ENCODE assay signal across 9 cellular contexts in genomic region chr19:45809643-45810159, GRCh38. TPM values are rescaled to one million over a fixed set of nuclear protein-coding genes. Genes with fewer than 3 reads are reported as not detected.
DNase-seq lines count a peak whose midpoint lies in the region; ATAC-seq and TF ChIP-seq lines count a peak whose summit lies in the region.
"Had no signal": no experiment of that assay in that cellular context is flagged by ENCODE, and none has a peak within 500 bp of the region (broad histone marks: within the 10 kb centered on the region; RNA-seq: fewer than 3 reads in every experiment).

No MANE protein-coding gene starts in this region.

- H3K36me3 ChIP-seq in ACC112 (ENCODE audit: insufficient read depth, low read length) (no peaks in the 10 kb centered on the region), OCI-LY3 (replicated peaks; ENCODE audit: low read depth, low read length) (peaks cover 4% of the 10 kb centered on the region)
- H3K36me3 ChIP-seq: neutrophil had no signal

- H3K27me3 ChIP-seq in ACC112 (ENCODE audit: insufficient read depth, low read length) (no peaks in the 10 kb centered on the region), OCI-LY3 (ENCODE audit: low read depth, low read length) (no peaks in the 10 kb centered on the region), dorsolateral prefrontal cortex (no peaks in the 10 kb centered on the region)

- H3K9ac ChIP-seq in OCI-LY3 (ENCODE audit: low read length), result no peak overlapping the region

- intact Hi-C loops in dorsolateral prefrontal cortex (cut with DNase I), result no loop called here

- H3K79me2 ChIP-seq in ACC112 (ENCODE audit: control insufficient read depth, insufficient read depth, low read length, unreplicated experiment) (no peaks in the 10 kb centered on the region), OCI-LY3 (ENCODE audit: low read length) (no peaks in the 10 kb centered on the region)

- DNase-seq in GM12864 (ENCODE audit: low read depth) (peak; percentile 12), fibroblast of mammary gland (ENCODE audit: low read depth) (peak; percentile 71), dorsolateral prefrontal cortex (no peak), NCI-H1436 treated with DMSO at 0.1 percent for 48 hours (lab: John Stamatoyannopoulos, UW) (no peak)
- no peak for DNase-seq in activated CD4-positive, alpha-beta T cell treated with anti-CD3 and anti-CD28 coated beads for 48 hours

- H3K9me3 ChIP-seq in OCI-LY3 (ENCODE audit: insufficient read depth, low read length), result no peaks in the 10 kb centered on the region
- H3K9me3 ChIP-seq: neutrophil had no signal

- H3K27ac ChIP-seq in ACC112 (ENCODE audit: low read depth, low read length), result peak overlapping the region; percentile 73
- H3K27ac ChIP-seq in OCI-LY3 (ENCODE audit: low read length), result peak overlapping the region; percentile 55
- no peak overlapping the region for H3K27ac ChIP-seq in dorsolateral prefrontal cortex
- H3K27ac ChIP-seq: neutrophil had no signal

- no peaks in the 10 kb centered on the region for H4K20me1 ChIP-seq in OCI-LY3 (ENCODE audit: insufficient read depth, low read length)

- H3K4me1 ChIP-seq in ACC112 (ENCODE audit: control insufficient read depth, insufficient read depth, low read length, unreplicated experiment) (peaks cover 14% of the 10 kb centered on the region), OCI-LY3 (ENCODE audit: low read length) (peaks cover 17% of the 10 kb centered on the region)

- ATAC-seq in GM19463 (IDR thresholded peaks at IDR 0.05; ENCODE audit: unreplicated experiment), result no peak

- no peak overlapping the region for H3K4me3 ChIP-seq in ACC112 (ENCODE audit: low read depth, low read length)
- H3K4me3 ChIP-seq in GM12864 (ENCODE audit: low read depth, low read length), result no peak overlapping the region
- H3K4me3 ChIP-seq in OCI-LY3 (ENCODE audit: low read length), result peak overlapping the region; percentile 16; the same call in 1 of the 2 replicates
- no peak overlapping the region for H3K4me3 ChIP-seq in fibroblast of mammary gland (ENCODE audit: control insufficient read depth, low read depth, low read length)
- no peak overlapping the region for H3K4me3 ChIP-seq in dorsolateral prefrontal cortex

- no peak overlapping the region for H2AFZ ChIP-seq in ACC112 (ENCODE audit: low read length, unreplicated experiment)
- peak overlapping the region; percentile 91 for H2AFZ ChIP-seq in OCI-LY3 (ENCODE audit: low read depth, low read length)

- no peak for TF ChIP-seq CTCF in GM12864 (IDR thresholded peaks at IDR 0.05; ENCODE audit: low read depth, low read length, missing control alignments)
- no peak for TF ChIP-seq CTCF in OCI-LY3 (IDR thresholded peaks at IDR 0.05; ENCODE audit: low read depth, low read length)
- TF ChIP-seq CTCF in fibroblast of mammary gland (conservative IDR thresholded peaks at IDR 0.05; ENCODE audit: control insufficient read depth, insufficient read depth, low read depth, low read length), result no peak
- no peak for TF ChIP-seq CTCF in dorsolateral prefrontal cortex (IDR thresholded peaks at IDR 0.05 in 54 of 56, conservative IDR thresholded peaks at IDR 0.05 in 2 of 56; ENCODE audit: low read depth in 1 of 56, partially characterized antibody in 56 of 56)

- H3K4me2 ChIP-seq in OCI-LY3 (ENCODE audit: low read length), result peak overlapping the region; percentile 59

RNA-seq across cellular contexts. Expression of gene RSPH6A, which starts 5.4 kb away (rescaled TPM):
- total RNA-seq in dorsolateral prefrontal cortex, result 1 to 10 TPM in 4 of 120 experiments, under 1 TPM in 97, not detected in 19; 0.16 to 2.5 (median 0.35) TPM

RNA-seq across cellular contexts. Expression of gene DMWD, which starts 17.1 kb away (rescaled TPM):
- 100 to 1,000 TPM in 23 of 120 experiments, 10 to 100 TPM in 97; 58.7 to 138 (median 86.8) TPM for total RNA-seq in dorsolateral prefrontal cortex

RNA-seq across cellular contexts. Expression of gene DMPK, which starts 27.4 kb away (rescaled TPM):
- total RNA-seq in dorsolateral prefrontal cortex, result 100 to 1,000 TPM in 15 of 120 experiments, 10 to 100 TPM in 105; 43.1 to 137 (median 76.3) TPM

RNA-seq across cellular contexts. Expression of gene SIX5, which starts 40.6 kb away (rescaled TPM):
- 10 to 100 TPM in 2 of 120 experiments, 1 to 10 TPM in 118; 1.6 to 14.8 (median 4.3) TPM for total RNA-seq in dorsolateral prefrontal cortex

RNA-seq across cellular contexts. Expression of gene SYMPK, which starts 53.2 kb away (rescaled TPM):
- total RNA-seq in dorsolateral prefrontal cortex, result 100 to 1,000 TPM in 17 of 120 experiments, 10 to 100 TPM in 103; 65.0 to 119 (median 87.1) TPM

Comparison
In these comparisons a context has a peak if more than half of its experiments do, and no peak if none do; other contexts are left out.
1. H3K27ac ChIP-seq: peak in ACC112 (single experiment) and OCI-LY3 (single experiment); none in dorsolateral prefrontal cortex (0 of 59).
2. DNase-seq: peak in GM12864 (single experiment) and fibroblast of mammary gland (single experiment); none in dorsolateral prefrontal cortex (0 of 10), activated CD4-positive, alpha-beta T cell treated with anti-CD3 and anti-CD28 coated beads for 48 hours (single experiment) and NCI-H1436 treated with DMSO at 0.1 percent for 48 hours (single experiment).